Comparison of ENCODE assay signal across 28 cellular contexts in genomic region chr17:17726721-17727060, GRCh38. TPM values are rescaled to one million over a fixed set of nuclear protein-coding genes. Genes with fewer than 3 reads are reported as not detected.
A peak's percentile ranks its signal among the peaks of the same experiment; 100 is the strongest.
DNase-seq lines count a peak whose midpoint lies in the region; ATAC-seq, FAIRE-seq and TF ChIP-seq lines count a peak whose summit lies in the region.
"Had no signal": no experiment of that assay in that cellular context is flagged by ENCODE, and none has a peak within 500 bp of the region (broad histone marks: within the 10 kb centered on the region; RNA-seq: fewer than 3 reads in every experiment).

No MANE protein-coding gene starts in this region.

- TF ChIP-seq POLR2A in breast epithelium (IDR thresholded peaks at IDR 0.05), result no peak
- TF ChIP-seq POLR2A in uterus (IDR thresholded peaks at IDR 0.05), result no peak

- no peak overlapping the region for H3K4me3 Mint-ChIP-seq in MCF 10A (ENCODE audit: unreplicated experiment)
- no peak overlapping the region for H3K4me3 Mint-ChIP-seq in astrocyte (ENCODE audit: unreplicated experiment)
- H3K4me3 Mint-ChIP-seq: activated CD8-positive, alpha-beta T cell treated with anti-CD3 and anti-CD28 coated beads for 36 hours; activated naive CD4-positive, alpha-beta T cell treated with anti-CD3 and anti-CD28 coated beads for 36 hours; CD14-positive monocyte had no signal

- H3K79me2 ChIP-seq in astrocyte (ENCODE audit: insufficient read depth, low read length), result peaks cover 80% of the 10 kb centered on the region

- BruUV-seq in MCF 10A (replicated peaks; lab: Mats Ljungman, UMichigan), result TSS peak; percentile 21

- FAIRE-seq in astrocyte (lab: Jason Lieb, UNC), result peak; percentile 13
- FAIRE-seq: colon, endometrium had no signal

- no peak for DNase-seq in MCF 10A (ENCODE audit: unreplicated experiment)
- DNase-seq in breast epithelium (ENCODE audit: low spot score in 2 of 2), result no peak
- no peak for DNase-seq in astrocyte (ENCODE audit: low read depth)
- no peak for DNase-seq in uterus
- no peak for DNase-seq in left lobe of liver (ENCODE audit: low spot score)
- DNase-seq in activated T-cell treated with anti-CD3 and anti-CD28 coated beads, Interleukin-2, amount 50 U/mL, for 48 hours, result no peak
- DNase-seq in iPS-NIHi7 (ENCODE audit: extremely low spot score), result no peak
- DNase-seq: ACHN; activated CD8-positive, alpha-beta T cell treated with anti-CD3 and anti-CD28 coated beads for 36 hours; activated naive CD4-positive, alpha-beta T cell treated with anti-CD3 and anti-CD28 coated beads for 36 hours; GDM1; GM23248; MG63; naive B cell; NCI-H146; NCI-H2171; NCI-H526 treated with DMSO at 0.1 percent for 48 hours; stomach; SW 1271 had no signal

- no peak for TF ChIP-seq CTCF in MCF 10A (IDR thresholded peaks at IDR 0.05; ENCODE audit: unreplicated experiment)
- no peak for TF ChIP-seq CTCF in breast epithelium (IDR thresholded peaks at IDR 0.05)
- TF ChIP-seq CTCF in astrocyte (IDR thresholded peaks at IDR 0.05; ENCODE audit: insufficient read depth, low read depth, low read length), result no peak
- no peak for TF ChIP-seq CTCF in uterus (IDR thresholded peaks at IDR 0.05)

- no peaks in the 10 kb centered on the region for H3K36me3 ChIP-seq in breast epithelium
- no peaks in the 10 kb centered on the region for H3K36me3 ChIP-seq in astrocyte (ENCODE audit: insufficient read depth, low read length)
- H3K36me3 ChIP-seq in muscle layer of duodenum (ENCODE audit: control insufficient read depth in 1 of 2, insufficient read depth in 2 of 2, low read length in 2 of 2), result no peaks in the 10 kb centered on the region
- no peaks in the 10 kb centered on the region for H3K36me3 ChIP-seq in uterus
- H3K36me3 ChIP-seq: prostate gland had no signal

- H4K20me1 ChIP-seq in astrocyte (ENCODE audit: insufficient read depth, low read length), result peaks cover 83% of the 10 kb centered on the region

- H3K27me3 Mint-ChIP-seq in MCF 10A (ENCODE audit: insufficient read depth, unreplicated experiment) (no peaks in the 10 kb centered on the region), astrocyte (ENCODE audit: low read depth, unreplicated experiment) (no peaks in the 10 kb centered on the region)

- no peaks in the 10 kb centered on the region for H3K27me3 ChIP-seq in breast epithelium
- H3K27me3 ChIP-seq in astrocyte (ENCODE audit: insufficient read depth, low read length), result no peaks in the 10 kb centered on the region
- H3K27me3 ChIP-seq in muscle layer of duodenum (ENCODE audit: low read depth, low read length), result no peaks in the 10 kb centered on the region
- no peaks in the 10 kb centered on the region for H3K27me3 ChIP-seq in uterus
- H3K27me3 ChIP-seq: MG63 had no signal

- intact Hi-C loops in MCF 10A (cut with micrococcal nuclease), result no loop called here
- intact Hi-C loops in breast epithelium (cut with DNase I; ENCODE audit: low total_unique reads), result loop anchor here (5.0 kb wide), 1 partner anchor 174 kb away; no protein-coding TSS in a partner anchor
- intact Hi-C loops in uterus (cut with DNase I; ENCODE audit: low total_unique reads), result no loop called here

- H3K9me3 Mint-ChIP-seq in MCF 10A (ENCODE audit: unreplicated experiment) (no peaks in the 10 kb centered on the region), astrocyte (ENCODE audit: unreplicated experiment) (no peaks in the 10 kb centered on the region)
- H3K9me3 Mint-ChIP-seq: activated CD8-positive, alpha-beta T cell treated with anti-CD3 and anti-CD28 coated beads for 36 hours; activated naive CD4-positive, alpha-beta T cell treated with anti-CD3 and anti-CD28 coated beads for 36 hours; IgD-negative memory B cell; naive B cell had no signal

- H3K9ac ChIP-seq in astrocyte (ENCODE audit: low read length), result no peak overlapping the region
- H3K9ac ChIP-seq: GM23248 had no signal

- peaks cover 21% of the 10 kb centered on the region for H3K36me3 Mint-ChIP-seq in MCF 10A (ENCODE audit: insufficient read depth, unreplicated experiment)
- peaks cover 3% of the 10 kb centered on the region for H3K36me3 Mint-ChIP-seq in astrocyte (ENCODE audit: low read depth, unreplicated experiment)
- H3K36me3 Mint-ChIP-seq: naive B cell had no signal

- H3K4me1 ChIP-seq in breast epithelium (peaks cover 11 to 18% of the 10 kb centered on the region in 2 donors), astrocyte (ENCODE audit: insufficient read depth, low read length) (peaks cover 48% of the 10 kb centered on the region), muscle layer of duodenum (ENCODE audit: control insufficient read depth in 1 of 2, insufficient read depth in 2 of 2, low read length in 2 of 2) (peaks cover 3 to 30% of the 10 kb centered on the region in 2 donors), uterus (peaks cover 0 to 22% of the 10 kb centered on the region in 2 donors)

- H3K4me2 ChIP-seq in astrocyte (ENCODE audit: low read length), result no peak overlapping the region

- H3K9me3 ChIP-seq in breast epithelium, result no peaks in the 10 kb centered on the region
- no peaks in the 10 kb centered on the region for H3K9me3 ChIP-seq in astrocyte (ENCODE audit: insufficient read depth, low read depth, low read length)
- H3K9me3 ChIP-seq in muscle layer of duodenum (ENCODE audit: control insufficient read depth in 1 of 2, low read length in 2 of 2), result no peaks in the 10 kb centered on the region
- no peaks in the 10 kb centered on the region for H3K9me3 ChIP-seq in uterus
- H3K9me3 ChIP-seq: MG63, prostate gland, stomach had no signal

- H3K27ac Mint-ChIP-seq in MCF 10A (ENCODE audit: low read depth, unreplicated experiment) (no peak overlapping the region), astrocyte (ENCODE audit: unreplicated experiment) (peak overlapping the region; percentile 1)
- H3K27ac Mint-ChIP-seq: activated CD8-positive, alpha-beta T cell treated with anti-CD3 and anti-CD28 coated beads for 36 hours; activated naive CD4-positive, alpha-beta T cell treated with anti-CD3 and anti-CD28 coated beads for 36 hours had no signal

- POLR2A ChIA-PET in MCF 10A (lab: Yijun Ruan, JAX), result interaction anchor here (1.0 to 1.5 kb wide), 2 partner anchors 13 to 51 kb away, joined by 3 read pairs; no protein-coding TSS in a partner anchor

- peaks cover 35% of the 10 kb centered on the region for H3K4me1 Mint-ChIP-seq in MCF 10A (ENCODE audit: insufficient read depth, unreplicated experiment)
- peaks cover 38% of the 10 kb centered on the region for H3K4me1 Mint-ChIP-seq in astrocyte (ENCODE audit: low read depth, unreplicated experiment)

- H3K4me3 ChIP-seq in breast epithelium (no peak overlapping the region), astrocyte (ENCODE audit: insufficient read depth, low read depth, low read length) (no peak overlapping the region), muscle layer of duodenum (ENCODE audit: low read depth in 1 of 2, low read length in 2 of 2) (no peak overlapping the region), uterus (no peak overlapping the region)
- H3K4me3 ChIP-seq: GM23248, lung, MG63, prostate gland, stomach had no signal

- H3K27ac ChIP-seq in breast epithelium (peak overlapping the region in 1 of 2 donors; percentile 93), astrocyte (ENCODE audit: low read depth, low read length) (no peak overlapping the region), muscle layer of duodenum (ENCODE audit: low read length) (peak overlapping the region; percentile 4), uterus (peak overlapping the region; percentile 31 to 36)
- H3K27ac ChIP-seq: GM23248 had no signal

- CTCF ChIA-PET in MCF 10A (lab: Yijun Ruan, JAX), result interaction anchor here (0.7 to 1.5 kb wide), 4 partner anchors 13 to 86 kb away, joined by 3 to 4 read pairs (median 3); no protein-coding TSS in a partner anchor

- ATAC-seq in left lobe of liver, result no peak
- ATAC-seq: activated CD4-positive, CD25-positive, alpha-beta regulatory T cell treated with anti-CD3 and anti-CD28 coated beads, Interleukin-2, amount 50 U/mL, for 24 hours; activated CD8-positive, alpha-beta T cell treated with anti-CD3 and anti-CD28 coated beads for 36 hours; Right ventricle myocardium inferior had no signal

- no peak overlapping the region for H2AFZ ChIP-seq in astrocyte (ENCODE audit: low read depth, low read length)
- H2AFZ ChIP-seq: GM23248 had no signal

RNA-seq across cellular contexts. Expression of gene RAI1, which starts 45.4 kb away (rescaled TPM):
- total RNA-seq in MCF 10A (2022) (30.4 and 34.6 TPM in 2 replicates), breast epithelium (10 to 100 TPM in 2 of 3 donors, 1 to 10 TPM in 1; 5.6 to 25.6 (median 20.6) TPM), astrocyte (39.1 and 39.8 TPM in 2 replicates), uterus (10 to 100 TPM in 3 of 4 donors, 1 to 10 TPM in 1; 10.0 to 66.1 (median 15.3) TPM), left lobe of liver (7.8 TPM)
